ENCODE assay signal across 1 cellular context in the genomic region with DNA sequence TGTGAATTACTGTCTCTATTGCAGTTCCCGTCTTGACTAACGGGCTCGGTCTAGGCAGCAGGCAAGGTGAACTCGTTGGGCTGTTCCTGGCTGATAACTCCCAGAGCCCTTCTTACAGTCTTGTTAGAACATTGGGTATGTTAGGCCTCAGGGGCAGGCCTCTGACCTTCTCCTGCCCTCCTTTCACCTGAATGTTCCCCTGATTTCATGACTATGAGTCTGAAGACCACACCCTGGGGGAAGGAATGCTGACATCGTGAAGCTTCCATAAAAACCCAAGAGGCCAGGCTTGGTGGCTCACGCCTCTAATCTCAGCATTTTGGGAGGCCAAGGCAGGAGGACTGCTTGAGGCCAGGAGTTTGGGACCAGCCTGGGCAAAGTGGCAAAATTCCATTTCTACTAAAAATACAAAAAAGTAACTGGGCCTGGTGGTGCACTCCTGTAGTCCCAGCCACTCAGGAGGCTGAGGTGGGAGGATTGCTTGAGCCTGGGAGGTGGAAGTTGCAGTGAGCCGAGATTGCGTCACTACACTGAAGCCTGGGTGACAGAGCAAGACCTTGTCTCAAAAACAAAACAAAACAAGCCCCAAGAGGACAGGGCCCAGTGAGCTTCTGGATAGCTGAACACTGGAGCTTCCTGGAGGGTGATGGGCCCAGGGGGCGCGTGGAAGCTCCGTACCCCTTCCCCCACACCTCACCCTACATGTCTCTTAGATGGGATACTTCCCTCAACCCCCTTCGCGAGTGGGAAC.
TF ChIP-seq lines count a peak whose summit lies in the region.

No MANE protein-coding gene starts in this region.

TF ChIP-seq in K562, 482 proteins besides CTCF, POLR2A, EP300 and RAD21 (continued from another document and continues in another):
- TF ChIP-seq, protein P1, sequence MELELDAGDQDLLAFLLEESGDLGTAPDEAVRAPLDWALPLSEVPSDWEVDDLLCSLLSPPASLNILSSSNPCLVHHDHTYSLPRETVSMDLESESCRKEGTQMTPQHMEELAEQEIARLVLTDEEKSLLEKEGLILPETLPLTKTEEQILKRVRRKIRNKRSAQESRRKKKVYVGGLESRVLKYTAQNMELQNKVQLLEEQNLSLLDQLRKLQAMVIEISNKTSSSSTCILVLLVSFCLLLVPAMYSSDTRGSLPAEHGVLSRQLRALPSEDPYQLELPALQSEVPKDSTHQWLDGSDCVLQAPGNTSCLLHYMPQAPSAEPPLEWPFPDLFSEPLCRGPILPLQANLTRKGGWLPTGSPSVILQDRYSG (tag; conservative IDR thresholded peaks at IDR 0.05; ENCODE audit: low read depth): peak; percentile 27; the same call in 1 of the 2 replicates
- TF ChIP-seq EP400 (IDR thresholded peaks at IDR 0.05) (0 out of 2 replicates have a peak, but pooled peaks have one; percentile 32), ZNF140 (CRISPR knock-in tag; IDR thresholded peaks at IDR 0.05) (peak; percentile 28; the same call in 1 of the 2 replicates), SMARCE1 (IDR thresholded peaks at IDR 0.05) (0 out of 2 replicates have a peak, but pooled peaks have one; percentile 8), ZNF134 (CRISPR knock-in tag; conservative IDR thresholded peaks at IDR 0.05) (0 out of 2 replicates have a peak, but pooled peaks have one; percentile 34), RBM34 (IDR thresholded peaks at IDR 0.05; ENCODE audit: borderline replicate concordance, insufficient read depth, low read length) (no peak), ELF1 (tag; IDR thresholded peaks at IDR 0.05) (peak; percentile 45; the same call in 1 of the 2 replicates), FOS (IDR thresholded peaks at IDR 0.05; ENCODE audit: extremely low read depth, insufficient read length) (no peak), SMARCA4 (IDR thresholded peaks at IDR 0.05) (peak; percentile 11; the same call in 1 of the 2 replicates), ZNF583 (CRISPR knock-in tag; IDR thresholded peaks at IDR 0.05) (no peak), JUND (IDR thresholded peaks at IDR 0.05; ENCODE audit: borderline replicate concordance, low read depth, low read length) (peak; percentile 74), JUND (tag; IDR thresholded peaks at IDR 0.05; ENCODE audit: borderline replicate concordance, low read depth, low read length) (peak; percentile 22; the same call in 1 of the 3 replicates), FOXJ2 (tag; IDR thresholded peaks at IDR 0.05) (peak; percentile 53; the same call in 1 of the 2 replicates), TEAD2 (tag; IDR thresholded peaks at IDR 0.05) (peak; percentile 52; the same call in 1 of the 2 replicates), CEBPG (CRISPR knock-in tag; IDR thresholded peaks at IDR 0.05) (peak; percentile 90), CEBPG (tag; conservative IDR thresholded peaks at IDR 0.05 in 1 of 2, IDR thresholded peaks at IDR 0.05 in 1 of 2) (peak; percentile 96 to 97), ESRRA (IDR thresholded peaks at IDR 0.05; ENCODE audit: borderline replicate concordance, low read depth) (no peak), DPF2 (IDR thresholded peaks at IDR 0.05) (0 out of 2 replicates have a peak, but pooled peaks have one; percentile 59), NR2C1 (IDR thresholded peaks at IDR 0.05) (no peak), NR2C1 (tag; IDR thresholded peaks at IDR 0.05) (0 out of 2 replicates have a peak, but pooled peaks have one; percentile 19), FIP1L1 (IDR thresholded peaks at IDR 0.05; ENCODE audit: low read depth, low read length, poor library complexity, severe bottlenecking) (no peak), NFRKB (IDR thresholded peaks at IDR 0.05; ENCODE audit: low read depth) (peak; percentile 73), HDAC8 (tag; IDR thresholded peaks at IDR 0.05) (0 out of 2 replicates have a peak, but pooled peaks have one; percentile 23), NR2C2 (CRISPR knock-in tag; IDR thresholded peaks at IDR 0.05) (no peak), NR2C2 (tag; IDR thresholded peaks at IDR 0.05) (peak; percentile 64; the same call in 1 of the 2 replicates), ZNF589 (CRISPR knock-in tag; IDR thresholded peaks at IDR 0.05; ENCODE audit: low read depth) (peak; percentile 45; the same call in 1 of the 2 replicates), ARNT (IDR thresholded peaks at IDR 0.05) (peak in 1 of 2 experiments; percentile 9; a peak in 2 of 4 replicates), ZNF76 (CRISPR knock-in tag; IDR thresholded peaks at IDR 0.05; ENCODE audit: borderline replicate concordance) (0 out of 2 replicates have a peak, but pooled peaks have one; percentile 36), DMBX1 (CRISPR knock-in tag; IDR thresholded peaks at IDR 0.05; ENCODE audit: borderline replicate concordance) (peak; percentile 64; the same call in 1 of the 2 replicates), GTF2A2 (tag; IDR thresholded peaks at IDR 0.05) (0 out of 2 replicates have a peak, but pooled peaks have one; percentile 19), YBX1 (IDR thresholded peaks at IDR 0.05) (no peak), TRIM24 (IDR thresholded peaks at IDR 0.05) (peak in 1 of 2 experiments; percentile 27; a peak in 2 of 4 replicates), ZFX (CRISPR knock-in tag; IDR thresholded peaks at IDR 0.05) (peak; percentile 65), TCF3 (CRISPR knock-in tag; IDR thresholded peaks at IDR 0.05) (0 out of 2 replicates have a peak, but pooled peaks have one; percentile 28), CBX5 (IDR thresholded peaks at IDR 0.05; ENCODE audit: borderline replicate concordance, low read depth) (no peak), CBFA2T3 (IDR thresholded peaks at IDR 0.05) (peak; percentile 68), FOSL1 (tag; conservative IDR thresholded peaks at IDR 0.05) (peak; percentile 57), SMARCA5 (IDR thresholded peaks at IDR 0.05) (0 out of 2 replicates have a peak, but pooled peaks have one; percentile 49), PTBP1 (IDR thresholded peaks at IDR 0.05; ENCODE audit: low read depth, low read length) (no peak), RFX5 (IDR thresholded peaks at IDR 0.05; ENCODE audit: low read depth, low read length) (no peak), TAL1 (IDR thresholded peaks at IDR 0.05) (peak; percentile 29; the same call in 1 of the 2 replicates)
- TF ChIP-seq, protein P2, sequence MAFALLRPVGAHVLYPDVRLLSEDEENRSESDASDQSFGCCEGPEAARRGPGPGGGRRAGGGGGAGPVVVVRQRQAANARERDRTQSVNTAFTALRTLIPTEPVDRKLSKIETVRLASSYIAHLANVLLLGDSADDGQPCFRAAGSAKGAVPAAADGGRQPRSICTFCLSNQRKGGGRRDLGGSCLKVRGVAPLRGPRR (CRISPR knock-in tag; IDR thresholded peaks at IDR 0.05): 0 out of 2 replicates have a peak, but pooled peaks have one; percentile 14
- TF ChIP-seq, protein P3, sequence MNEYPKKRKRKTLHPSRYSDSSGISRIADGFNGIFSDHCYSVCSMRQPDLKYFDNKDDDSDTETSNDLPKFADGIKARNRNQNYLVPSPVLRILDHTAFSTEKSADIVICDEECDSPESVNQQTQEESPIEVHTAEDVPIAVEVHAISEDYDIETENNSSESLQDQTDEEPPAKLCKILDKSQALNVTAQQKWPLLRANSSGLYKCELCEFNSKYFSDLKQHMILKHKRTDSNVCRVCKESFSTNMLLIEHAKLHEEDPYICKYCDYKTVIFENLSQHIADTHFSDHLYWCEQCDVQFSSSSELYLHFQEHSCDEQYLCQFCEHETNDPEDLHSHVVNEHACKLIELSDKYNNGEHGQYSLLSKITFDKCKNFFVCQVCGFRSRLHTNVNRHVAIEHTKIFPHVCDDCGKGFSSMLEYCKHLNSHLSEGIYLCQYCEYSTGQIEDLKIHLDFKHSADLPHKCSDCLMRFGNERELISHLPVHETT (CRISPR knock-in tag; conservative IDR thresholded peaks at IDR 0.05 in 1 of 2, IDR thresholded peaks at IDR 0.05 in 1 of 2): peak in 1 of 2 experiments; percentile 68; a peak in 1 of 4 replicates
- TF ChIP-seq, protein P4, sequence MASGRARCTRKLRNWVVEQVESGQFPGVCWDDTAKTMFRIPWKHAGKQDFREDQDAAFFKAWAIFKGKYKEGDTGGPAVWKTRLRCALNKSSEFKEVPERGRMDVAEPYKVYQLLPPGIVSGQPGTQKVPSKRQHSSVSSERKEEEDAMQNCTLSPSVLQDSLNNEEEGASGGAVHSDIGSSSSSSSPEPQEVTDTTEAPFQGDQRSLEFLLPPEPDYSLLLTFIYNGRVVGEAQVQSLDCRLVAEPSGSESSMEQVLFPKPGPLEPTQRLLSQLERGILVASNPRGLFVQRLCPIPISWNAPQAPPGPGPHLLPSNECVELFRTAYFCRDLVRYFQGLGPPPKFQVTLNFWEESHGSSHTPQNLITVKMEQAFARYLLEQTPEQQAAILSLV (tag; IDR thresholded peaks at IDR 0.05): peak; percentile 71
- TF ChIP-seq, protein P5, sequence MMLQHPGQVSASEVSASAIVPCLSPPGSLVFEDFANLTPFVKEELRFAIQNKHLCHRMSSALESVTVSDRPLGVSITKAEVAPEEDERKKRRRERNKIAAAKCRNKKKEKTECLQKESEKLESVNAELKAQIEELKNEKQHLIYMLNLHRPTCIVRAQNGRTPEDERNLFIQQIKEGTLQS (IDR thresholded peaks at IDR 0.05): peak; percentile 97
- TF ChIP-seq, protein P5 (CRISPR knock-in tag; conservative IDR thresholded peaks at IDR 0.05): no peak
- TF ChIP-seq, protein P6, sequence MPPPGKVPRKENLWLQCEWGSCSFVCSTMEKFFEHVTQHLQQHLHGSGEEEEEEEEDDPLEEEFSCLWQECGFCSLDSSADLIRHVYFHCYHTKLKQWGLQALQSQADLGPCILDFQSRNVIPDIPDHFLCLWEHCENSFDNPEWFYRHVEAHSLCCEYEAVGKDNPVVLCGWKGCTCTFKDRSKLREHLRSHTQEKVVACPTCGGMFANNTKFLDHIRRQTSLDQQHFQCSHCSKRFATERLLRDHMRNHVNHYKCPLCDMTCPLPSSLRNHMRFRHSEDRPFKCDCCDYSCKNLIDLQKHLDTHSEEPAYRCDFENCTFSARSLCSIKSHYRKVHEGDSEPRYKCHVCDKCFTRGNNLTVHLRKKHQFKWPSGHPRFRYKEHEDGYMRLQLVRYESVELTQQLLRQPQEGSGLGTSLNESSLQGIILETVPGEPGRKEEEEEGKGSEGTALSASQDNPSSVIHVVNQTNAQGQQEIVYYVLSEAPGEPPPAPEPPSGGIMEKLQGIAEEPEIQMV (tag; conservative IDR thresholded peaks at IDR 0.05; ENCODE audit: low read depth): peak; percentile 21; the same call in 1 of the 2 replicates
- TF ChIP-seq, protein P7, sequence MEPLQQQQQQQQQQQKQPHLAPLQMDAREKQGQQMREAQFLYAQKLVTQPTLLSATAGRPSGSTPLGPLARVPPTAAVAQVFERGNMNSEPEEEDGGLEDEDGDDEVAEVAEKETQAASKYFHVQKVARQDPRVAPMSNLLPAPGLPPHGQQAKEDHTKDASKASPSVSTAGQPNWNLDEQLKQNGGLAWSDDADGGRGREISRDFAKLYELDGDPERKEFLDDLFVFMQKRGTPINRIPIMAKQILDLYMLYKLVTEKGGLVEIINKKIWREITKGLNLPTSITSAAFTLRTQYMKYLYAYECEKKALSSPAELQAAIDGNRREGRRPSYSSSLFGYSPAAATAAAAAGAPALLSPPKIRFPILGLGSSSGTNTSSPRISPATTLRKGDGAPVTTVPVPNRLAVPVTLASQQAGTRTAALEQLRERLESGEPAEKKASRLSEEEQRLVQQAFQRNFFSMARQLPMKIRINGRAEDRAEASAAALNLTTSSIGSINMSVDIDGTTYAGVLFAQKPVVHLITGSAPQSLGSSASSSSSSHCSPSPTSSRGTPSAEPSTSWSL (CRISPR knock-in tag; IDR thresholded peaks at IDR 0.05; ENCODE audit: borderline replicate concordance): no peak
- TF ChIP-seq, protein P8, sequence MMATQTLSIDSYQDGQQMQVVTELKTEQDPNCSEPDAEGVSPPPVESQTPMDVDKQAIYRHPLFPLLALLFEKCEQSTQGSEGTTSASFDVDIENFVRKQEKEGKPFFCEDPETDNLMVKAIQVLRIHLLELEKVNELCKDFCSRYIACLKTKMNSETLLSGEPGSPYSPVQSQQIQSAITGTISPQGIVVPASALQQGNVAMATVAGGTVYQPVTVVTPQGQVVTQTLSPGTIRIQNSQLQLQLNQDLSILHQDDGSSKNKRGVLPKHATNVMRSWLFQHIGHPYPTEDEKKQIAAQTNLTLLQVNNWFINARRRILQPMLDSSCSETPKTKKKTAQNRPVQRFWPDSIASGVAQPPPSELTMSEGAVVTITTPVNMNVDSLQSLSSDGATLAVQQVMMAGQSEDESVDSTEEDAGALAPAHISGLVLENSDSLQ (IDR thresholded peaks at IDR 0.05): peak; percentile 58
- TF ChIP-seq, protein P9, sequence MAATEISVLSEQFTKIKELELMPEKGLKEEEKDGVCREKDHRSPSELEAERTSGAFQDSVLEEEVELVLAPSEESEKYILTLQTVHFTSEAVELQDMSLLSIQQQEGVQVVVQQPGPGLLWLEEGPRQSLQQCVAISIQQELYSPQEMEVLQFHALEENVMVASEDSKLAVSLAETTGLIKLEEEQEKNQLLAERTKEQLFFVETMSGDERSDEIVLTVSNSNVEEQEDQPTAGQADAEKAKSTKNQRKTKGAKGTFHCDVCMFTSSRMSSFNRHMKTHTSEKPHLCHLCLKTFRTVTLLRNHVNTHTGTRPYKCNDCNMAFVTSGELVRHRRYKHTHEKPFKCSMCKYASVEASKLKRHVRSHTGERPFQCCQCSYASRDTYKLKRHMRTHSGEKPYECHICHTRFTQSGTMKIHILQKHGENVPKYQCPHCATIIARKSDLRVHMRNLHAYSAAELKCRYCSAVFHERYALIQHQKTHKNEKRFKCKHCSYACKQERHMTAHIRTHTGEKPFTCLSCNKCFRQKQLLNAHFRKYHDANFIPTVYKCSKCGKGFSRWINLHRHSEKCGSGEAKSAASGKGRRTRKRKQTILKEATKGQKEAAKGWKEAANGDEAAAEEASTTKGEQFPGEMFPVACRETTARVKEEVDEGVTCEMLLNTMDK (IDR thresholded peaks at IDR 0.05; ENCODE audit: borderline replicate concordance, insufficient read depth, low read depth, low read length, poor library complexity, severe bottlenecking): no peak
- TF ChIP-seq, protein P10, sequence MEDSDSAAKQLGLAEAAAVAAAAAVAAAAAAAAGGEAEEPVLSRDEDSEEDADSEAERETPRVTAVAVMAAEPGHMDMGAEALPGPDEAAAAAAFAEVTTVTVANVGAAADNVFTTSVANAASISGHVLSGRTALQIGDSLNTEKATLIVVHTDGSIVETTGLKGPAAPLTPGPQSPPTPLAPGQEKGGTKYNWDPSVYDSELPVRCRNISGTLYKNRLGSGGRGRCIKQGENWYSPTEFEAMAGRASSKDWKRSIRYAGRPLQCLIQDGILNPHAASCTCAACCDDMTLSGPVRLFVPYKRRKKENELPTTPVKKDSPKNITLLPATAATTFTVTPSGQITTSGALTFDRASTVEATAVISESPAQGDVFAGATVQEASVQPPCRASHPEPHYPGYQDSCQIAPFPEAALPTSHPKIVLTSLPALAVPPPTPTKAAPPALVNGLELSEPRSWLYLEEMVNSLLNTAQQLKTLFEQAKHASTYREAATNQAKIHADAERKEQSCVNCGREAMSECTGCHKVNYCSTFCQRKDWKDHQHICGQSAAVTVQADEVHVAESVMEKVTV (CRISPR knock-in tag; IDR thresholded peaks at IDR 0.05): no peak
- TF ChIP-seq, protein P11, sequence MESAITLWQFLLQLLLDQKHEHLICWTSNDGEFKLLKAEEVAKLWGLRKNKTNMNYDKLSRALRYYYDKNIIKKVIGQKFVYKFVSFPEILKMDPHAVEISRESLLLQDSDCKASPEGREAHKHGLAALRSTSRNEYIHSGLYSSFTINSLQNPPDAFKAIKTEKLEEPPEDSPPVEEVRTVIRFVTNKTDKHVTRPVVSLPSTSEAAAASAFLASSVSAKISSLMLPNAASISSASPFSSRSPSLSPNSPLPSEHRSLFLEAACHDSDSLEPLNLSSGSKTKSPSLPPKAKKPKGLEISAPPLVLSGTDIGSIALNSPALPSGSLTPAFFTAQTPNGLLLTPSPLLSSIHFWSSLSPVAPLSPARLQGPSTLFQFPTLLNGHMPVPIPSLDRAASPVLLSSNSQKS (CRISPR knock-in tag; IDR thresholded peaks at IDR 0.05): no peak
